24 cellular contexts compared by ENCODE assay signal in genomic region chr14:45621731-45622130, GRCh38.
"Had no signal": no experiment of that assay in that cellular context is flagged by ENCODE, and none has a peak within 500 bp of the region (broad histone marks: within the 10 kb centered on the region; RNA-seq: fewer than 3 reads in every experiment).

No MANE protein-coding gene starts in this region.

- H3K4me1 Mint-ChIP-seq: stimulated activated effector memory CD8-positive, alpha-beta T cell treated with anti-CD3 and anti-CD28 coated beads, Interleukin-12 subunit alpha, Interleukin-12 subunit beta, amount 100 ng/mL, for 72 hours; stimulated activated memory B cell treated with anti-CD40 and anti-IgM and Interleukin-4, amounts not matched to agents 10 μg/mL and 1 μg/mL and 100 μg/mL, for 72 hours; stimulated activated naive B cell treated with anti-CD40 and anti-IgM and Interleukin-4, amounts not matched to agents 10 μg/mL and 1 μg/mL and 100 μg/mL, for 72 hours; stimulated activated naive CD8-positive, alpha-beta T cell treated with anti-CD3 and anti-CD28 coated beads, Interleukin-15, amount 100 ng/mL, for 72 hours had no signal

- H3K27ac Mint-ChIP-seq: stimulated activated effector memory CD8-positive, alpha-beta T cell treated with anti-CD3 and anti-CD28 coated beads, Interleukin-12 subunit alpha, Interleukin-12 subunit beta, amount 100 ng/mL, for 72 hours; stimulated activated memory B cell treated with anti-CD40 and anti-IgM and Interleukin-4, amounts not matched to agents 10 μg/mL and 1 μg/mL and 100 μg/mL, for 72 hours; stimulated activated naive B cell treated with anti-CD40 and anti-IgM and Interleukin-4, amounts not matched to agents 10 μg/mL and 1 μg/mL and 100 μg/mL, for 72 hours; stimulated activated naive CD8-positive, alpha-beta T cell treated with anti-CD3 and anti-CD28 coated beads, Interleukin-15, amount 100 ng/mL, for 72 hours; stimulated activated naive CD8-positive, alpha-beta T cell treated with anti-CD3 and anti-CD28 coated beads, Interleukin-15, Interleukin-2, amounts not matched to agents 100 ng/mL and 50 ng/mL, for 24 hours; type B pancreatic cell had no signal

- H3K9me3 Mint-ChIP-seq: type B pancreatic cell had no signal

- H3K36me3 Mint-ChIP-seq: stimulated activated effector memory CD8-positive, alpha-beta T cell treated with anti-CD3 and anti-CD28 coated beads, Interleukin-12 subunit alpha, Interleukin-12 subunit beta, amount 100 ng/mL, for 72 hours; stimulated activated memory B cell treated with anti-CD40 and anti-IgM and Interleukin-4, amounts not matched to agents 10 μg/mL and 1 μg/mL and 100 μg/mL, for 72 hours; stimulated activated naive B cell treated with anti-CD40 and anti-IgM and Interleukin-4, amounts not matched to agents 10 μg/mL and 1 μg/mL and 100 μg/mL, for 72 hours; type B pancreatic cell had no signal

- H3K27me3 Mint-ChIP-seq: stimulated activated memory B cell treated with anti-CD40 and anti-IgM and Interleukin-4, amounts not matched to agents 10 μg/mL and 1 μg/mL and 100 μg/mL, for 72 hours; stimulated activated naive B cell treated with anti-CD40 and anti-IgM and Interleukin-4, amounts not matched to agents 10 μg/mL and 1 μg/mL and 100 μg/mL, for 72 hours; stimulated activated naive CD8-positive, alpha-beta T cell treated with anti-CD3 and anti-CD28 coated beads, Interleukin-15, amount 100 ng/mL, for 72 hours; stimulated activated naive CD8-positive, alpha-beta T cell treated with anti-CD3 and anti-CD28 coated beads, Interleukin-15, Interleukin-2, amounts not matched to agents 100 ng/mL and 50 ng/mL, for 24 hours; type B pancreatic cell had no signal

- DNase-seq: stimulated activated CD4-positive, alpha-beta T cell treated with anti-CD3 and anti-CD28 coated beads, Interleukin-2, amount 100 ng/mL, for 48 hours; stimulated activated CD4-positive, alpha-beta T cell treated with anti-CD3 and anti-CD28 coated beads, Interleukin-4, amount 100 ng/mL, for 1 hour; stimulated activated CD4-positive, alpha-beta T cell treated with anti-CD3 and anti-CD28 coated beads, Interleukin-4, amount 100 ng/mL, for 24 hours; stimulated activated CD4-positive, alpha-beta T cell treated with anti-CD3 and anti-CD28 coated beads, Interleukin-4, amount 100 ng/mL, for 4 hours; stimulated activated CD8-positive, alpha-beta memory T cell treated with anti-CD3 and anti-CD28 coated beads, Interleukin-4, amount 100 ng/mL, for 48 hours; stimulated activated naive B cell treated with anti-CD40 and anti-IgM and Interleukin-4, amounts not matched to agents 10 μg/mL and 1 μg/mL and 100 μg/mL, for 72 hours; stimulated activated naive CD4-positive, alpha-beta T cell; stimulated activated naive CD4-positive, alpha-beta T cell treated with Interleukin-2 at 50 U/mL for 16 hours; stimulated activated naive CD8-positive, alpha-beta T cell treated with anti-CD3 and anti-CD28 coated beads, Interleukin-15, amount 100 ng/mL, for 72 hours; stimulated activated naive CD8-positive, alpha-beta T cell treated with anti-CD3 and anti-CD28 coated beads, Interleukin-15, Interleukin-2, amounts not matched to agents 100 U/mL and 50 U/mL, for 24 hours; stomach; substantia nigra; testis; thyroid gland; tibial artery; transverse colon; trophoblast cell; upper lobe of left lung; upper lobe of right lung; uterus had no signal

- H3K4me3 Mint-ChIP-seq: stimulated activated effector memory CD8-positive, alpha-beta T cell treated with anti-CD3 and anti-CD28 coated beads, Interleukin-12 subunit alpha, Interleukin-12 subunit beta, amount 100 ng/mL, for 72 hours; stimulated activated memory B cell treated with anti-CD40 and anti-IgM and Interleukin-4, amounts not matched to agents 10 μg/mL and 1 μg/mL and 100 μg/mL, for 72 hours; stimulated activated naive B cell treated with anti-CD40 and anti-IgM and Interleukin-4, amounts not matched to agents 10 μg/mL and 1 μg/mL and 100 μg/mL, for 72 hours; stimulated activated naive CD8-positive, alpha-beta T cell treated with anti-CD3 and anti-CD28 coated beads, Interleukin-15, amount 100 ng/mL, for 72 hours; stimulated activated naive CD8-positive, alpha-beta T cell treated with anti-CD3 and anti-CD28 coated beads, Interleukin-15, Interleukin-2, amounts not matched to agents 100 ng/mL and 50 ng/mL, for 24 hours; type B pancreatic cell had no signal
